Comparison of ENCODE assay signal across 15 cellular contexts in the genomic region with DNA sequence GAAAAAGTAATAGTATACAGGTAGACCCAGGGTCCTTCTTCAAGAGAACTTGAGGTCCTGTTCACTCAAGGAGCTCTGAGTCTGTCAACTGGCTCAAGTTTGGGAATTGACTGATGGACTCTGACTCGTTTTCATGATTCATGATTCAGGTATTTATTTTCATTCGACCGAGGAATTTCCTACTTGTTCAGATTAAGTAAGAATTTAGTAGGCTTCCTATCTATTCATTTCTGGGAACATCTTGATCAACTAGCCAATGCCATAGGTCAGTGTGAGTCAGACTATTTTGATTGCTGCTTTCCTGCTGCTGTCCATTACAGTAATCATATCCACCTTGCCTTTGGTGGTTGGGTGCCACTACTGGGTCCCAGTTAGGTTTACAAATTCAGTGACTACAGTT. TPM values are rescaled to one million over a fixed set of nuclear protein-coding genes. Genes with fewer than 3 reads are reported as not detected.
DNase-seq lines count a peak whose midpoint lies in the region; ATAC-seq and FAIRE-seq lines count a peak whose summit lies in the region.
"Had no signal": no experiment of that assay in that cellular context is flagged by ENCODE, and none has a peak within 500 bp of the region (broad histone marks: within the 10 kb centered on the region; RNA-seq: fewer than 3 reads in every experiment).

No MANE protein-coding gene starts in this region.

- no peaks in the 10 kb centered on the region for H3K36me3 Mint-ChIP-seq in activated CD4-positive, alpha-beta memory T cell treated with anti-CD3 and anti-CD28 coated beads for 36 hours
- H3K36me3 Mint-ChIP-seq: activated naive CD8-positive, alpha-beta T cell had no signal

- no peaks in the 10 kb centered on the region for H4K20me1 ChIP-seq in Karpas-422 (ENCODE audit: insufficient read depth, low read depth, low read length)

- H3K4me2 ChIP-seq in Karpas-422 (ENCODE audit: low read depth, low read length, poor library complexity, severe bottlenecking) = no peak overlapping the region

- no peak overlapping the region for H2AFZ ChIP-seq in Karpas-422 (ENCODE audit: low read length)

- no peaks in the 10 kb centered on the region for H3K9me2 ChIP-seq in Karpas-422 (replicated peaks; ENCODE audit: insufficient read depth, low read length)

- H3K4me3 Mint-ChIP-seq in activated CD4-positive, alpha-beta memory T cell treated with anti-CD3 and anti-CD28 coated beads for 36 hours = no peak overlapping the region
- H3K4me3 Mint-ChIP-seq: activated naive CD8-positive, alpha-beta T cell had no signal

- peak; percentile 88 for FAIRE-seq in RCC 7860 (lab: Jason Lieb, UNC)
- FAIRE-seq: D721Med, frontal cortex had no signal

- no peak overlapping the region for H3K4me3 ChIP-seq in Karpas-422 (ENCODE audit: low read length)
- H3K4me3 ChIP-seq: sigmoid colon had no signal

- DNase-seq in Caki2 (ENCODE audit: low read depth) = peak; percentile 81
- DNase-seq in RCC 7860 (ENCODE audit: low spot score) = peak; percentile 92
- peak; percentile 28 for DNase-seq in epidermal melanocyte (ENCODE audit: insufficient read length, low spot score)
- peak; percentile 34 for DNase-seq in myocyte (ENCODE audit: low read depth)
- DNase-seq in activated CD4-positive, alpha-beta memory T cell treated with anti-CD3 and anti-CD28 coated beads for 36 hours = no peak
- no peak for DNase-seq in Karpas-422
- no peak for DNase-seq in G401 (ENCODE audit: low spot score)
- DNase-seq: activated CD4-positive, alpha-beta T cell treated with anti-CD3 and anti-CD28 coated beads for 4 hours; NCI-H1436 treated with DMSO at 0.1 percent for 48 hours; sigmoid colon had no signal

- no peaks in the 10 kb centered on the region for H3K36me3 ChIP-seq in Karpas-422 (ENCODE audit: insufficient read depth, low read length)
- H3K36me3 ChIP-seq: sigmoid colon had no signal

- no peak overlapping the region for H3K27ac Mint-ChIP-seq in activated CD4-positive, alpha-beta memory T cell treated with anti-CD3 and anti-CD28 coated beads for 36 hours
- H3K27ac Mint-ChIP-seq: activated naive CD8-positive, alpha-beta T cell had no signal

- H3K4me1 Mint-ChIP-seq in activated CD4-positive, alpha-beta memory T cell treated with anti-CD3 and anti-CD28 coated beads for 36 hours (ENCODE audit: low read depth) = no peaks in the 10 kb centered on the region

- ATAC-seq in HG03565 (IDR thresholded peaks at IDR 0.05; ENCODE audit: unreplicated experiment) = no peak

- H3K4me1 ChIP-seq in Karpas-422 (ENCODE audit: low read length) = peaks cover 9% of the 10 kb centered on the region

- no peaks in the 10 kb centered on the region for H3K27me3 ChIP-seq in Karpas-422 (ENCODE audit: low read length)
- H3K27me3 ChIP-seq: sigmoid colon had no signal

- intact Hi-C loops in activated CD4-positive, alpha-beta memory T cell treated with anti-CD3 and anti-CD28 coated beads for 36 hours (cut with micrococcal nuclease) = no loop called here

- in situ Hi-C loops in Caki2 (cut with HindIII; ENCODE audit: low pct_unique_long_range_greater_than_20kb, low sequenced_read_pairs) (no loop called here), G401 (cut with HindIII; ENCODE audit: low sequenced_read_pairs) (no loop called here)

- H3K79me2 ChIP-seq in Karpas-422 (ENCODE audit: low read length) = no peaks in the 10 kb centered on the region

- H3K27ac ChIP-seq in Karpas-422 (ENCODE audit: low read length) = no peak overlapping the region
- H3K27ac ChIP-seq: sigmoid colon had no signal

- no peaks in the 10 kb centered on the region for H3K9me3 ChIP-seq in Karpas-422 (ENCODE audit: low read length)
- H3K9me3 ChIP-seq: sigmoid colon had no signal

- no peak overlapping the region for H3K9ac ChIP-seq in Karpas-422 (ENCODE audit: low read length)

- H3K9me3 Mint-ChIP-seq in activated CD4-positive, alpha-beta memory T cell treated with anti-CD3 and anti-CD28 coated beads for 36 hours = no peaks in the 10 kb centered on the region

- CTCF ChIA-PET in activated CD4-positive, alpha-beta memory T cell treated with anti-CD3 and anti-CD28 coated beads for 36 hours (lab: Charles Lee) = interaction anchor here (1.2 kb wide), 1 partner anchor 279 kb away, joined by 5 read pairs; a partner anchor contains a TSS

- POLR2A ChIA-PET in activated CD4-positive, alpha-beta memory T cell treated with anti-CD3 and anti-CD28 coated beads for 36 hours (lab: Charles Lee) = no interaction called here

- H3K27me3 Mint-ChIP-seq in activated CD4-positive, alpha-beta memory T cell treated with anti-CD3 and anti-CD28 coated beads for 36 hours = no peaks in the 10 kb centered on the region
- H3K27me3 Mint-ChIP-seq: activated naive CD8-positive, alpha-beta T cell had no signal

RNA-seq across cellular contexts. Expression of a gene that starts 6.1 kb away (rescaled TPM):
- not detected in 2 replicates for total RNA-seq in Caki2 (2014; rRNA removed; shearing (Covaris generic); ENCODE audit: low replicate concordance)
- total RNA-seq in myocyte = not detected in 2 replicates
- 0.45 TPM for polyA plus RNA-seq in myocyte (2012)
- not detected for total RNA-seq in activated CD4-positive, alpha-beta memory T cell treated with anti-CD3 and anti-CD28 coated beads for 36 hours
- not detected in 2 replicates for total RNA-seq in Karpas-422 (2014; rRNA removed; shearing (Covaris generic); ENCODE audit: low replicate concordance)
- not detected in 2 replicates for total RNA-seq in G401 (2014; rRNA removed; shearing (Covaris generic))
- total RNA-seq: frontal cortex, mesenteric fat pad, sigmoid colon had no signal
- polyA plus RNA-seq: sigmoid colon had no signal

RNA-seq across cellular contexts. Expression of a gene that starts 10.4 kb away (rescaled TPM):
- 13.0 and 26.5 TPM in 2 replicates for total RNA-seq in Caki2 (2014; rRNA removed; shearing (Covaris generic); ENCODE audit: low replicate concordance)
- total RNA-seq in myocyte = 46.5 and 49.8 TPM in 2 replicates
- 14.6 TPM for polyA plus RNA-seq in myocyte (2012)
- total RNA-seq in activated CD4-positive, alpha-beta memory T cell treated with anti-CD3 and anti-CD28 coated beads for 36 hours = 10 to 100 TPM; 62.2 to 64.0 TPM
- total RNA-seq in Karpas-422 (2014; rRNA removed; shearing (Covaris generic); ENCODE audit: low replicate concordance) = 29.8 and 40.3 TPM in 2 replicates
- total RNA-seq in G401 (2014; rRNA removed; shearing (Covaris generic)) = 29.7 and 50.4 TPM in 2 replicates

Comparison
In these comparisons a context has a peak if more than half of its experiments do, and no peak if none do; other contexts are left out.
1. DNase-seq: peak in Caki2 (single experiment), RCC 7860 (single experiment), epidermal melanocyte (single experiment) and myocyte (single experiment); none in activated CD4-positive, alpha-beta memory T cell treated with anti-CD3 and anti-CD28 coated beads for 36 hours (single experiment), Karpas-422 (single experiment) and G401 (single experiment).